In genomic region chr3:23805881-23806321, GRCh38 we compare ENCODE assay signal across 1 cellular context.
A peak's percentile ranks its signal among the peaks of the same experiment; 100 is the strongest.
TF ChIP-seq lines count a peak whose summit lies in the region.

Gene UBE2E1, plus strand, starts transcription at chr3:23805955. Its CDS starts 1,315 bp downstream, at chr3:23807270.

TF ChIP-seq in H1, 55 proteins besides CTCF, POLR2A, EP300 and RAD21:
- TF ChIP-seq FOSL1 (IDR thresholded peaks at IDR 0.05; ENCODE audit: insufficient read depth, low read depth, low read length) (no peak), SIX5 (IDR thresholded peaks at IDR 0.05; ENCODE audit: low read depth, low read length) (no peak), CHD2 (IDR thresholded peaks at IDR 0.05; ENCODE audit: low read length) (no peak), SP1 (IDR thresholded peaks at IDR 0.05; ENCODE audit: low read depth, low read length) (no peak), TBP (IDR thresholded peaks at IDR 0.05; ENCODE audit: low read depth, low read length) (0 out of 2 replicates have a peak, but pooled peaks have one; percentile 12), POLR2AphosphoS5 (IDR thresholded peaks at IDR 0.05; ENCODE audit: low read depth, low read length) (peak; percentile 74; the same call in 1 of the 2 replicates), ATF3 (IDR thresholded peaks at IDR 0.05; ENCODE audit: insufficient read depth, low read depth, low read length) (no peak), CREB1 (IDR thresholded peaks at IDR 0.05) (no peak), ATF2 (IDR thresholded peaks at IDR 0.05; ENCODE audit: low read length) (no peak), SIN3A (conservative IDR thresholded peaks at IDR 0.05 in 1 of 2, IDR thresholded peaks at IDR 0.05 in 1 of 2; ENCODE audit: low read depth in 1 of 2, low read length in 2 of 2) (peak in 1 of 2 experiments; percentile 66; a peak in 1 of 4 replicates), SRF (IDR thresholded peaks at IDR 0.05; ENCODE audit: low read depth, low read length) (no peak), CTBP2 (IDR thresholded peaks at IDR 0.05; ENCODE audit: borderline replicate concordance, insufficient read depth, insufficient read length, low read length) (no peak), MAX (IDR thresholded peaks at IDR 0.05) (no peak), GABPA (IDR thresholded peaks at IDR 0.05; ENCODE audit: borderline replicate concordance, insufficient read depth, low read length) (no peak), KDM1A (IDR thresholded peaks at IDR 0.05; ENCODE audit: borderline replicate concordance, low read length) (no peak), POU5F1 (IDR thresholded peaks at IDR 0.05; ENCODE audit: low read depth, low read length) (no peak), TAF1 (IDR thresholded peaks at IDR 0.05; ENCODE audit: low read depth, low read length) (peak; percentile 64), HDAC6 (IDR thresholded peaks at IDR 0.05; ENCODE audit: low read depth, low read length) (no peak), RBBP5 (IDR thresholded peaks at IDR 0.05; ENCODE audit: borderline replicate concordance, low read depth, low read length) (peak; percentile 28; the same call in 1 of the 2 replicates), CBX8 (IDR thresholded peaks at IDR 0.05; ENCODE audit: borderline replicate concordance, low read depth, low read length) (no peak), JUND (IDR thresholded peaks at IDR 0.05; ENCODE audit: low read length) (no peak), NRF1 (IDR thresholded peaks at IDR 0.05; ENCODE audit: low read depth, low read length) (no peak), EGR1 (IDR thresholded peaks at IDR 0.05; ENCODE audit: borderline replicate concordance, low read depth, low read length) (no peak), BCL11A (IDR thresholded peaks at IDR 0.05; ENCODE audit: low read depth in 2 of 2, low read length in 2 of 2) (no peak), RXRA (IDR thresholded peaks at IDR 0.05; ENCODE audit: insufficient read depth, low read depth, low read length) (no peak), PHF8 (conservative IDR thresholded peaks at IDR 0.05; ENCODE audit: low read depth, low read length) (peak; percentile 62), E2F6 (IDR thresholded peaks at IDR 0.05) (no peak), GTF2F1 (IDR thresholded peaks at IDR 0.05; ENCODE audit: borderline replicate concordance, low read depth, low read length) (no peak), BACH1 (IDR thresholded peaks at IDR 0.05; ENCODE audit: low read length) (0 out of 2 replicates have a peak, but pooled peaks have one; percentile 6), TAF7 (optimal IDR thresholded peaks at IDR 0.05; ENCODE audit: borderline replicate concordance, low read depth, low read length) (no peak), YY1 (IDR thresholded peaks at IDR 0.05; ENCODE audit: low read depth, low read length) (peak; percentile 51; the same call in 1 of the 2 replicates), SUZ12 (IDR thresholded peaks at IDR 0.05; ENCODE audit: low read length) (peak; percentile 27; the same call in 1 of the 2 replicates), RFX5 (IDR thresholded peaks at IDR 0.05; ENCODE audit: borderline replicate concordance, low read depth, low read length) (no peak)
TF ChIP-seq in H1: peak in this region for 9.
